Comparison of ENCODE assay signal across 9 cellular contexts in genomic region chr6:43455034-43455747, GRCh38. TPM values are rescaled to one million over a fixed set of nuclear protein-coding genes. Genes with fewer than 3 reads are reported as not detected.
DNase-seq lines count a peak whose midpoint lies in the region; ATAC-seq and TF ChIP-seq lines count a peak whose summit lies in the region.
"Had no signal": no experiment of that assay in that cellular context is flagged by ENCODE, and none has a peak within 500 bp of the region (broad histone marks: within the 10 kb centered on the region; RNA-seq: fewer than 3 reads in every experiment).

TSS of gene DLK2 (minus strand) at chr6:43455548. CDS start at chr6:43454825, 723 bp downstream.

- peaks cover 9% of the 10 kb centered on the region for H3K9me3 ChIP-seq in NT2/D1 (ENCODE audit: insufficient read depth, low read length)
- no peaks in the 10 kb centered on the region for H3K9me3 ChIP-seq in left ventricle myocardium inferior (replicated peaks)
- no peaks in the 10 kb centered on the region for H3K9me3 ChIP-seq in gastrocnemius medialis

- TF ChIP-seq CTCF in left ventricle myocardium inferior (IDR thresholded peaks at IDR 0.05; ENCODE audit: borderline replicate concordance) (no peak), gastrocnemius medialis (IDR thresholded peaks at IDR 0.05 in 4 of 5, conservative IDR thresholded peaks at IDR 0.05 in 1 of 5) (no peak)

- H3K4me1 ChIP-seq in NT2/D1 (ENCODE audit: insufficient read depth, insufficient read length) (no peaks in the 10 kb centered on the region), left ventricle myocardium inferior (peaks cover 27% of the 10 kb centered on the region), gastrocnemius medialis (peaks cover 3 to 7% of the 10 kb centered on the region in 2 donors)

- H3K27ac ChIP-seq in left ventricle myocardium inferior (replicated peaks) (no peak within 1 kb of the TSS), gastrocnemius medialis (no peak within 1 kb of the TSS)
- H3K27ac ChIP-seq: C4-2B had no signal

- TF ChIP-seq POLR2A in gastrocnemius medialis (IDR thresholded peaks at IDR 0.05) = no peak

- DNase-seq in NCI-H1417 (lab: John Stamatoyannopoulos, UW) (peak; percentile 29 to 67 (median 52)), NCI-H1417 treated with DMSO at 0.1 percent for 48 hours (lab: John Stamatoyannopoulos, UW) (no peak), NT2/D1 (ENCODE audit: low read depth, low spot score) (no peak), left ventricle myocardium inferior (no peak), gastrocnemius medialis (no peak), medulla oblongata (ENCODE audit: extremely low spot score) (no peak)

- H3K27ac Mint-ChIP-seq in activated naive CD8-positive, alpha-beta T cell = peak within 1 kb of the TSS; percentile 36

- H3K9me3 Mint-ChIP-seq in activated naive CD8-positive, alpha-beta T cell (ENCODE audit: low read depth) = no peaks in the 10 kb centered on the region

- peak within 1 kb of the TSS; percentile 79 for H3K9ac ChIP-seq in NT2/D1 (ENCODE audit: insufficient read length, low read depth)

- intact Hi-C loops in left ventricle myocardium inferior (cut with micrococcal nuclease) = no loop called here
- intact Hi-C loops in gastrocnemius medialis (cut with DNase I; ENCODE audit: low total_unique reads) = no loop called here

- peak; percentile 19 to 39 for ATAC-seq in gastrocnemius medialis
- ATAC-seq in GM19455 (IDR thresholded peaks at IDR 0.05; ENCODE audit: unreplicated experiment) = no peak

- peak within 1 kb of the TSS; percentile 88 for H3K4me3 Mint-ChIP-seq in activated naive CD8-positive, alpha-beta T cell

- in situ Hi-C loops in gastrocnemius medialis (cut with MboI; ENCODE audit: low sequenced_read_pairs in 4 of 4) = loop anchor here in 2 of 4 donors (10.0 kb wide), 1 partner anchor 50 kb away; no protein-coding TSS in a partner anchor

- H3K4me3 ChIP-seq in NT2/D1 (ENCODE audit: insufficient read length, low read depth) (peak within 1 kb of the TSS; percentile 42), left ventricle myocardium inferior (peak within 1 kb of the TSS; percentile 70), gastrocnemius medialis (peak within 1 kb of the TSS; percentile 48 to 61 (median 53))

- H3K27me3 ChIP-seq in NT2/D1 (ENCODE audit: insufficient read depth, insufficient read length) (peaks cover 13% of the 10 kb centered on the region), left ventricle myocardium inferior (ENCODE audit: low read depth) (peaks cover 53% of the 10 kb centered on the region), gastrocnemius medialis (peaks cover 25 to 52% (median 34%) of the 10 kb centered on the region in 3 donors)

- H3K36me3 ChIP-seq in NT2/D1 (ENCODE audit: insufficient read depth, insufficient read length, low read length) = peaks cover 24% of the 10 kb centered on the region
- H3K36me3 ChIP-seq in left ventricle myocardium inferior = peaks cover 13% of the 10 kb centered on the region
- peaks cover 0 to 17% of the 10 kb centered on the region in 2 donors for H3K36me3 ChIP-seq in gastrocnemius medialis

- peaks cover 18% of the 10 kb centered on the region for H3K4me1 Mint-ChIP-seq in activated naive CD8-positive, alpha-beta T cell (ENCODE audit: low read depth)

- no peaks in the 10 kb centered on the region for H3K36me3 Mint-ChIP-seq in activated naive CD8-positive, alpha-beta T cell

- H3K27me3 Mint-ChIP-seq in activated naive CD8-positive, alpha-beta T cell = no peaks in the 10 kb centered on the region

RNA-seq across cellular contexts. Expression of gene DLK2, which starts in this region (rescaled TPM):
- total RNA-seq in left ventricle myocardium inferior (3.3 TPM), gastrocnemius medialis (under 1 TPM in 1 of 4 donors, not detected in 3; 0.20 TPM)

Comparison
In these comparisons a context has a peak if more than half of its experiments do, and no peak if none do; other contexts are left out.
1. DNase-seq: peak in NCI-H1417 (3 of 3); none in NCI-H1417 treated with DMSO at 0.1 percent for 48 hours (single experiment), NT2/D1 (single experiment), left ventricle myocardium inferior (single experiment), gastrocnemius medialis (0 of 2) and medulla oblongata (single experiment).
2. Peak in ATAC-seq and H3K4me3 ChIP-seq in gastrocnemius medialis; RNA of the gene not detected or under 1 TPM.
3. Peak in every context shown above with its lines, with median percentiles within 50 percentile points of each other: H3K4me3 ChIP-seq.